In the genomic region with DNA sequence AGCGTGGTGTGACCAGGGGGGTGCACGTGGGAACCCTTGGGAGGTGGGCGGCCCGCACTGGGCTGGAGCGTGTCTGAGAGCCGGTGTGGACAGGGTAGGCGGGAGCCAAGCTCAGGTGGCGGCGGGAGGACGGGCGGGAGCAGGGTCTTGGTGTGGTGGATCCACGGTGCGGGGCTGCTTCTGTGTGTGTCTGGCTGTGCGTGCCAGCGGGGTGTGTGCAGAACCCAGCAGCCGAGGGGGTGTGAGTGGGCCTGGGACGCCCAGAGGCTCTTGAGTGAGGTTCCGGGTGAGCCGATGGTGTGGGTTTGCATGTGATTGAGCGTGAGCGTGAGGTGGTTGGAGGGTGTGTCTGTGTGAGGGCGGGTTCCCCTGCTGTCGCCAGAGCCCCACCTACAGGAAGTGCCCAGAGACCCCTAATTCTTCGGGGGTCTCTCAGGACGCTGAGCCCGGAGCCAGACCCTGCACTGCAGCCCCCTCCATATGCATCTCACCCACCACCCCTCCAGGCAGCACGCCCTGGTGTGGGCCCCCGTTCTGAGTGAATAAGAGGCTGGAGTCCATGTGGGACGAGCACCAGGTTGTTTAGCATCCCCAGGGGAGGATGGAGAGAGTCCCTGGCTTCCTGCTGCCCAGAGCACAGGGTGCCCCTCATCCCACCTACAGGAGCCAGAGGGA, we compare ENCODE assay signal across 18 cellular contexts.
A peak's percentile ranks its signal among the peaks of the same experiment; 100 is the strongest.
DNase-seq lines count a peak whose midpoint lies in the region; ATAC-seq and TF ChIP-seq lines count a peak whose summit lies in the region.
"Had no signal": no experiment of that assay in that cellular context is flagged by ENCODE, and none has a peak within 500 bp of the region (broad histone marks: within the 10 kb centered on the region; RNA-seq: fewer than 3 reads in every experiment).

No MANE protein-coding gene starts in this region.

- H3K9me2 ChIP-seq in GM23248 (ENCODE audit: insufficient read depth) (no peaks in the 10 kb centered on the region), PC-9 (ENCODE audit: insufficient read depth) (no peaks in the 10 kb centered on the region)

- H3K9ac ChIP-seq in GM23248 (no peak overlapping the region), neural progenitor cell (no peak overlapping the region)

- H3K27ac ChIP-seq in GM23248 (no peak overlapping the region), neural progenitor cell (no peak overlapping the region), PC-9 (no peak overlapping the region)
- H3K27ac ChIP-seq: A549, C4-2B, thyroid gland had no signal

- CTCF ChIA-PET in PC-9 (lab: Charles Lee) = no interaction called here

- H3K79me2 ChIP-seq in GM23248 (ENCODE audit: insufficient read depth) = no peaks in the 10 kb centered on the region
- no peaks in the 10 kb centered on the region for H3K79me2 ChIP-seq in neural progenitor cell (ENCODE audit: low read depth)
- H3K79me2 ChIP-seq in PC-9 (ENCODE audit: low read depth) = no peaks in the 10 kb centered on the region

- DNase-seq in NCI-H2107 treated with DMSO at 0.1 percent for 48 hours (lab: John Stamatoyannopoulos, UW; ENCODE audit: unreplicated experiment) (peak; percentile 9), NCI-H2107 (lab: John Stamatoyannopoulos, UW) (no peak), GM23248 (peak; percentile 18), neural progenitor cell (ENCODE audit: low spot score) (no peak), PC-9 (no peak), SKM-1 (lab: John Stamatoyannopoulos, UW; ENCODE audit: unreplicated experiment) (no peak), RKO (ENCODE audit: low spot score) (no peak)
- DNase-seq in effector memory CD8-positive, alpha-beta T cell = no peak
- DNase-seq: central memory CD4-positive, alpha-beta T cell; DMS79 treated with DMSO at 0.1 percent for 48 hours; effector CD4-positive, alpha-beta T cell; mesendoderm; NCI-H2081; NCI-H526 treated with DMSO at 0.1 percent for 48 hours; thyroid gland had no signal

- peak; percentile 52 for ATAC-seq in effector memory CD8-positive, alpha-beta T cell (replicated peaks)
- ATAC-seq: stimulated activated effector memory CD8-positive, alpha-beta T cell treated with anti-CD3 and anti-CD28 coated beads, Interleukin-12 subunit alpha, Interleukin-12 subunit beta, amount 100 ng/mL, for 72 hours had no signal

- no peak overlapping the region for H3K4me2 ChIP-seq in GM23248 (ENCODE audit: unreplicated experiment)
- no peak overlapping the region for H3K4me2 ChIP-seq in neural progenitor cell
- no peak overlapping the region for H3K4me2 ChIP-seq in PC-9

- H3K9me3 ChIP-seq in GM23248 (ENCODE audit: low read depth) (no peaks in the 10 kb centered on the region), neural progenitor cell (ENCODE audit: low read depth) (no peaks in the 10 kb centered on the region), PC-9 (ENCODE audit: insufficient read depth, low read depth) (no peaks in the 10 kb centered on the region)
- H3K9me3 ChIP-seq: A549, thyroid gland had no signal

- H3K4me3 ChIP-seq in GM23248 = no peak overlapping the region
- H3K4me3 ChIP-seq in neural progenitor cell = no peak overlapping the region
- H3K4me3 ChIP-seq in PC-9 = no peak overlapping the region
- H3K4me3 ChIP-seq: A549, thyroid gland had no signal

- H3K36me3 Mint-ChIP-seq in effector memory CD8-positive, alpha-beta T cell (ENCODE audit: insufficient read depth) = no peaks in the 10 kb centered on the region
- peaks cover 2% of the 10 kb centered on the region for H3K36me3 Mint-ChIP-seq in neural progenitor cell
- H3K36me3 Mint-ChIP-seq: stimulated activated effector memory CD8-positive, alpha-beta T cell treated with anti-CD3 and anti-CD28 coated beads, Interleukin-12 subunit alpha, Interleukin-12 subunit beta, amount 100 ng/mL, for 72 hours had no signal

- POLR2A ChIA-PET in PC-9 (lab: Charles Lee; ENCODE audit: unreplicated experiment) = no interaction called here

- H3K9me3 Mint-ChIP-seq in effector memory CD8-positive, alpha-beta T cell = no peaks in the 10 kb centered on the region
- no peaks in the 10 kb centered on the region for H3K9me3 Mint-ChIP-seq in neural progenitor cell
- H3K9me3 Mint-ChIP-seq: stimulated activated effector memory CD8-positive, alpha-beta T cell treated with anti-CD3 and anti-CD28 coated beads, Interleukin-12 subunit alpha, Interleukin-12 subunit beta, amount 100 ng/mL, for 72 hours had no signal

- TF ChIP-seq CTCF in neural progenitor cell (IDR thresholded peaks at IDR 0.05) (no peak), PC-9 (conservative IDR thresholded peaks at IDR 0.05) (no peak)

- H3K4me1 ChIP-seq in GM23248 (ENCODE audit: insufficient read depth) (no peaks in the 10 kb centered on the region), neural progenitor cell (no peaks in the 10 kb centered on the region), PC-9 (replicated peaks; ENCODE audit: insufficient read depth) (no peaks in the 10 kb centered on the region)

- peak overlapping the region; percentile 41 to 43 for H3K4me3 Mint-ChIP-seq in effector memory CD8-positive, alpha-beta T cell
- no peak overlapping the region for H3K4me3 Mint-ChIP-seq in neural progenitor cell
- H3K4me3 Mint-ChIP-seq: stimulated activated effector memory CD8-positive, alpha-beta T cell treated with anti-CD3 and anti-CD28 coated beads, Interleukin-12 subunit alpha, Interleukin-12 subunit beta, amount 100 ng/mL, for 72 hours had no signal

- peaks cover 0 to 12% of the 10 kb centered on the region in 2 donors for H3K27me3 Mint-ChIP-seq in effector memory CD8-positive, alpha-beta T cell
- peaks cover 15% of the 10 kb centered on the region for H3K27me3 Mint-ChIP-seq in neural progenitor cell (ENCODE audit: insufficient read depth, low read depth)

- intact Hi-C loops in PC-9 (cut with micrococcal nuclease; ENCODE audit: unreplicated experiment) = no loop called here

- H3K27ac Mint-ChIP-seq in effector memory CD8-positive, alpha-beta T cell = peak overlapping the region; percentile 32 to 86
- peak overlapping the region; percentile 72 for H3K27ac Mint-ChIP-seq in neural progenitor cell
- H3K27ac Mint-ChIP-seq: stimulated activated effector memory CD8-positive, alpha-beta T cell treated with anti-CD3 and anti-CD28 coated beads, Interleukin-12 subunit alpha, Interleukin-12 subunit beta, amount 100 ng/mL, for 72 hours had no signal

- in situ Hi-C loops in GM23248 (cut with MboI) = no loop called here

- H3K27me3 ChIP-seq in GM23248 (replicated peaks; ENCODE audit: insufficient read depth) (0 out of 2 replicates have a peak, but pooled peaks cover 4% of the 10 kb centered on the region), neural progenitor cell (no peaks in the 10 kb centered on the region), PC-9 (ENCODE audit: insufficient read depth, low read depth) (peaks cover 57% of the 10 kb centered on the region)
- H3K27me3 ChIP-seq: thyroid gland had no signal

- H4K20me1 ChIP-seq in GM23248 (ENCODE audit: insufficient read depth) (no peaks in the 10 kb centered on the region), neural progenitor cell (ENCODE audit: low read depth) (no peaks in the 10 kb centered on the region), PC-9 (ENCODE audit: insufficient read depth) (no peaks in the 10 kb centered on the region; the same call in 1 of the 2 replicates)

- H3F3A ChIP-seq in GM23248 (ENCODE audit: insufficient read depth) = no peaks in the 10 kb centered on the region
- H3F3A ChIP-seq in neural progenitor cell (ENCODE audit: low read depth) = no peaks in the 10 kb centered on the region
- H3F3A ChIP-seq in PC-9 (ENCODE audit: insufficient read depth, low read depth) = peaks cover 3% of the 10 kb centered on the region; the same call in 1 of the 2 replicates

- 33 to 43% methylated on average over 21 to 29 of the region's 29 CpGs for WGBS in GM23248 (ENCODE audit: low coverage in 1 of 2, low lambda C conversion rate in 2 of 2, missing lambda C conversion rate in 2 of 2), 2 experiments

- H2AFZ ChIP-seq in GM23248 = no peak overlapping the region
- no peak overlapping the region for H2AFZ ChIP-seq in neural progenitor cell (replicated peaks)
- H2AFZ ChIP-seq in PC-9 = no peak overlapping the region

- BruUV-seq in PC-9 (replicated peaks; lab: Mats Ljungman, UMichigan) = no TSS peak

- H3K36me3 ChIP-seq in GM23248 (ENCODE audit: low read depth) (no peaks in the 10 kb centered on the region), neural progenitor cell (no peaks in the 10 kb centered on the region), PC-9 (ENCODE audit: low read depth) (no peaks in the 10 kb centered on the region)
- H3K36me3 ChIP-seq: thyroid gland had no signal

- H3K4me1 Mint-ChIP-seq in effector memory CD8-positive, alpha-beta T cell (ENCODE audit: low read depth in 2 of 2) = peaks cover under 1 to 13% of the 10 kb centered on the region in 2 donors
- H3K4me1 Mint-ChIP-seq in neural progenitor cell = peaks cover 6% of the 10 kb centered on the region

Comparison
In these comparisons a context has a peak if more than half of its experiments do, and no peak if none do; other contexts are left out.
1. DNase-seq: peak in NCI-H2107 treated with DMSO at 0.1 percent for 48 hours (single experiment) and GM23248 (single experiment); none in NCI-H2107 (single experiment), effector memory CD8-positive, alpha-beta T cell (0 of 3), neural progenitor cell (single experiment), PC-9 (0 of 2), SKM-1 (single experiment) and RKO (single experiment).